Comparison of ENCODE assay signal across 7 cellular contexts in the genomic region with DNA sequence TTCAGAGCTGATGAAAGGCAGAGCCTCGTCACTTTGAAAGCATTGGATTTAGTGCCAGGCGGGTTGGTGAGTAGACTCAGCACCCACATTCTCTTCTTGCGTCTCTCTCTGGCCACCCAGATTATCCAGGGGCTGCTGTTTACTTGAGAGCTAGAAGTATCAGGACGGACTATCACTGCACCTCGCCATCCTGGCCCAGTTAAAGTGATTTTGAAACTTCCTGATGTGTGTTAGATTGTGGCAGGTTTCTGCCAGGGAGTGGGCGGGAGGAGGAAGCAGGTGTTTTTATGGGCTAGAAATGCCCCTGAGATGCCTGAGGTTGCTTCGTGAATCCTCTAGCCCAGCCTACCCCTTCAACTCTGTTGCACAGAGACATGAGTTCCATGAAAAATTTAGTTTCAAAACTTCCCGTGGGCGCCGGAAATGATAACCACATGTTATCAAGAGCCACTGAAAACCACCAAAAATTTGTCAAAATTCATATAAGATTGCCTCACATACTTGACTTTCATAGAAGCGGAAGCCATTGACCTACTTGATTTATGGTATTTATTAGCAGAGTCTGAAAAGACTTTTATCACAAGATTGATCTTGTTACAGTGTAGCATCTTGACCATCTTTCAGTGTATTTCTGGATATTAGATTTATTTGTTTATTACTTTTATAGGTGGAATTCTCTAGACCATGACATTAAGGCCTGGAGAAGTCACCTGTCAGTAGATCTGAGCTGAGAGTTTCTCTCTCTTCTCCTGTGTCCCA.
A peak's percentile ranks its signal among the peaks of the same experiment; 100 is the strongest.
DNase-seq lines count a peak whose midpoint lies in the region; ATAC-seq and TF ChIP-seq lines count a peak whose summit lies in the region.

No MANE protein-coding gene starts in this region.

- peaks cover 39% of the 10 kb centered on the region for H3K4me1 ChIP-seq in testis

- intact Hi-C loops in testis (cut with DNase I; ENCODE audit: low total_unique reads): no loop called here

- CTCF ChIA-PET in activated CD4-positive, alpha-beta memory T cell treated with anti-CD3 and anti-CD28 coated beads, Interleukin-2, amount 10 ng/mL, durations not matched to agents 7 days and 5 days (lab: Charles Lee): interaction anchor here (0.6 to 3.3 kb wide), 4 partner anchors 8 to 531 kb away, joined by 3 to 23 read pairs (median 6); no protein-coding TSS in a partner anchor

- POLR2A ChIA-PET in activated CD4-positive, alpha-beta memory T cell treated with anti-CD3 and anti-CD28 coated beads, Interleukin-2, amount 10 ng/mL, durations not matched to agents 7 days and 5 days (lab: Charles Lee): interaction anchor here (0.6 to 6.4 kb wide), 10 partner anchors 9 to 529 kb away, joined by 3 to 45 read pairs (median 4); a partner anchor contains a TSS

- H3K27ac Mint-ChIP-seq in activated CD4-positive, alpha-beta memory T cell treated with anti-CD3 and anti-CD28 coated beads, Interleukin-2, amount 10 ng/mL, durations not matched to agents 7 days and 5 days: peak overlapping the region; percentile 85
- H3K27ac Mint-ChIP-seq in memory B cell: peak overlapping the region; percentile 98

- H3K27ac ChIP-seq in testis: peak overlapping the region; percentile 6 to 12

- TF ChIP-seq CTCF in testis (IDR thresholded peaks at IDR 0.05): no peak

- no peaks in the 10 kb centered on the region for H3K36me3 ChIP-seq in testis (ENCODE audit: low read depth, missing control alignments)
- no peaks in the 10 kb centered on the region for H3K36me3 ChIP-seq in H7 (replicated peaks; ENCODE audit: control insufficient read depth, insufficient read depth, low read length)

- H3K4me3 ChIP-seq in testis: no peak overlapping the region
- no peak overlapping the region for H3K4me3 ChIP-seq in H7 (ENCODE audit: insufficient read depth, low read depth, low read length)

- no peaks in the 10 kb centered on the region for H3K27me3 Mint-ChIP-seq in activated CD4-positive, alpha-beta memory T cell treated with anti-CD3 and anti-CD28 coated beads, Interleukin-2, amount 10 ng/mL, durations not matched to agents 7 days and 5 days
- no peaks in the 10 kb centered on the region for H3K27me3 Mint-ChIP-seq in memory B cell

- peak; percentile 62 for DNase-seq in activated CD4-positive, alpha-beta memory T cell treated with anti-CD3 and anti-CD28 coated beads, Interleukin-2, amount 10 ng/mL, durations not matched to agents 7 days and 5 days
- DNase-seq in memory B cell (ENCODE audit: low spot score in 2 of 2) (no peak), testis (no peak), NCI-H2171 treated with DMSO at 0.1 percent for 48 hours (lab: John Stamatoyannopoulos, UW) (no peak), NCI-H2107 (lab: John Stamatoyannopoulos, UW) (no peak), H7 (no peak)

- ATAC-seq in HG03439 (IDR thresholded peaks at IDR 0.05; ENCODE audit: unreplicated experiment): peak; percentile 31
- ATAC-seq in memory B cell (ENCODE audit: low read depth): peak; percentile 44

- H3K4me3 Mint-ChIP-seq in activated CD4-positive, alpha-beta memory T cell treated with anti-CD3 and anti-CD28 coated beads, Interleukin-2, amount 10 ng/mL, durations not matched to agents 7 days and 5 days: peak overlapping the region; percentile 7
- H3K4me3 Mint-ChIP-seq in memory B cell: peak overlapping the region; percentile 73

- H3K4me1 Mint-ChIP-seq in activated CD4-positive, alpha-beta memory T cell treated with anti-CD3 and anti-CD28 coated beads, Interleukin-2, amount 10 ng/mL, durations not matched to agents 7 days and 5 days: peaks cover 48% of the 10 kb centered on the region
- H3K4me1 Mint-ChIP-seq in memory B cell: peaks cover 56% of the 10 kb centered on the region

- TF ChIP-seq POLR2A in testis (IDR thresholded peaks at IDR 0.05): no peak

- H3K27me3 ChIP-seq in testis (no peaks in the 10 kb centered on the region), H7 (ENCODE audit: control insufficient read depth, insufficient read depth, low read length) (no peaks in the 10 kb centered on the region)

- peaks cover 4% of the 10 kb centered on the region for H3K36me3 Mint-ChIP-seq in activated CD4-positive, alpha-beta memory T cell treated with anti-CD3 and anti-CD28 coated beads, Interleukin-2, amount 10 ng/mL, durations not matched to agents 7 days and 5 days (ENCODE audit: low read depth)
- H3K36me3 Mint-ChIP-seq in memory B cell: no peaks in the 10 kb centered on the region

- no peaks in the 10 kb centered on the region for H3K9me3 Mint-ChIP-seq in activated CD4-positive, alpha-beta memory T cell treated with anti-CD3 and anti-CD28 coated beads, Interleukin-2, amount 10 ng/mL, durations not matched to agents 7 days and 5 days
- H3K9me3 Mint-ChIP-seq in memory B cell: no peaks in the 10 kb centered on the region

- 67 to 71% methylated on average over 11 of the region's 11 CpGs for WGBS in testis, 2 donors

- no peaks in the 10 kb centered on the region for H3K9me3 ChIP-seq in testis
